Comparison of ENCODE assay signal across 8 cellular contexts in the genomic region with DNA sequence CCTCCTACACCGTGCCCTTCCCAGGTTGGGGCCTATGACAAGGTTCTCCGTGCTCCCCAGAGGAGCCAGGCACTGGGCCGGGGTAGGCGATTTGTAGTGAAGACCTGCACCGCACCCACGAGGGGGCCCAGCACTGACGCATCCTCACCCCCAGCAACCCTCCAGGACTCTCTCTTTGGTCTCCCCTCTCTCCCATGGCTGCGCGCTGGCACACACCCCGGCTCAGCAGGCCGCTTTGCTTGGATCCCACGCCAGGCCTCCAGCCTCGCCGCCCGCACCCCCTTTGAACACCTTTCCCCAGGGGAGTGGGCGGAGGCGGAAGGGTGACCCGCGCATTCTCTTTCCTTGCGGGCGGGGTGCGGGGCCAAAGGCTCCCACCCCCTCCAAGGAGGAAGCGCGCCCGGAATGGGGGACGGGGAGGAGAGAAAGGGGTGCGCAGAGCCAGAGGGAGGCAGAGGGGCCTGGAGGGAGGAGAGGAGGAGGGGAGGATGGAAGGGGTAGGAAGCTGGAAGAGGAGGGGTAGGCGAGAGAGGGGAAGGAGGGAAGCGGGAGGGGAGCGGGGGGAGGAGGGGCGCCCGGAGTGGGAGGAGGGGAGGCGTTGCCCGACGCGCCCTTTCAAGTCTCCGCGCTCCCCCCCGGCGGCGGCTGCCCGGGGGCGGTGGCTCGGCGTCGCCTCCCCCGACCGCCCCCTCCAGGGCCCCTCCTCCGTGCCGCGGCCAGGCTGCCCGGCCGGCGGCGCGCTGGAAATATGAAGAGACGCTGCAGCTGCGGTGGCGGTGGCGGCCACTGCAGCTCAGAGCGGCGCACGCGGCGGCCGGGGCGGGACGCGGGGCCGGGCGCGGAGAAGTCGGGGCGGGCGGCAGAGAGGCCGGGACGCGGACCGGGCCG. TPM values are rescaled to one million over a fixed set of nuclear protein-coding genes. Genes with fewer than 3 reads are reported as not detected.
DNase-seq lines count a peak whose midpoint lies in the region; ATAC-seq and TF ChIP-seq lines count a peak whose summit lies in the region.

A gene (plus strand): TSS at position 751 of the 888 bp plus-strand sequence. CDS start 347 bp downstream, outside the sequence.

- H3K4me3 ChIP-seq in esophagus squamous epithelium = peak within 1 kb of the TSS; percentile 63 to 91 (median 78)
- H3K4me3 ChIP-seq in muscle layer of duodenum (ENCODE audit: low read depth in 1 of 2, low read length in 2 of 2) = peak within 1 kb of the TSS; percentile 64 to 73
- H3K4me3 ChIP-seq in aorta (ENCODE audit: low read length in 2 of 2) = peak within 1 kb of the TSS; percentile 56 to 70

- ATAC-seq in aorta (ENCODE audit: low FRiP score) = peak; percentile 93
- no peak for ATAC-seq in HG02798 (IDR thresholded peaks at IDR 0.05; ENCODE audit: poor library complexity, unreplicated experiment)

- H3K36me3 ChIP-seq in esophagus squamous epithelium = no peaks in the 10 kb centered on the region
- no peaks in the 10 kb centered on the region for H3K36me3 ChIP-seq in muscle layer of duodenum (ENCODE audit: control insufficient read depth in 1 of 2, insufficient read depth in 2 of 2, low read length in 2 of 2)
- H3K36me3 ChIP-seq in aorta (ENCODE audit: control insufficient read depth in 1 of 2, insufficient read depth in 2 of 2, low read length in 1 of 2) = no peaks in the 10 kb centered on the region

- H3K4me1 ChIP-seq in esophagus squamous epithelium (peaks cover 17 to 59% (median 26%) of the 10 kb centered on the region in 3 donors), muscle layer of duodenum (ENCODE audit: control insufficient read depth in 1 of 2, insufficient read depth in 2 of 2, low read length in 2 of 2) (peaks cover 0 to 3% of the 10 kb centered on the region in 2 donors), aorta (ENCODE audit: control insufficient read depth in 1 of 2, insufficient read depth in 2 of 2, low read length in 2 of 2) (no peaks in the 10 kb centered on the region)

- TF ChIP-seq POLR2A in esophagus squamous epithelium (IDR thresholded peaks at IDR 0.05) = peak in 2 of 4 donors; percentile 67 to 72

- TF ChIP-seq CTCF in esophagus squamous epithelium (IDR thresholded peaks at IDR 0.05) = peak in 2 of 6 experiments; percentile 15 to 27

- H3K9me3 ChIP-seq in esophagus squamous epithelium (no peaks in the 10 kb centered on the region), muscle layer of duodenum (ENCODE audit: control insufficient read depth in 1 of 2, low read length in 2 of 2) (no peaks in the 10 kb centered on the region), aorta (ENCODE audit: control insufficient read depth, low read length) (no peaks in the 10 kb centered on the region)

- DNase-seq in NCI-H1105 treated with DMSO at 0.1 percent for 48 hours (lab: John Stamatoyannopoulos, UW) = peak; percentile 14
- DNase-seq in NCI-H1105 (lab: John Stamatoyannopoulos, UW) = no peak
- DNase-seq in RPMI7951 (ENCODE audit: low read depth) = peak; percentile 42
- DNase-seq in esophagus squamous epithelium (lab: John Stamatoyannopoulos, UW) = no peak
- DNase-seq in aorta = peak; percentile 76 to 86
- no peak for DNase-seq in NAMALWA (ENCODE audit: low spot score)

- H3K27me3 ChIP-seq in esophagus squamous epithelium (no peaks in the 10 kb centered on the region), muscle layer of duodenum (ENCODE audit: low read depth, low read length) (no peaks in the 10 kb centered on the region), aorta (ENCODE audit: control insufficient read depth in 1 of 2, insufficient read depth in 2 of 2, low read length in 1 of 2) (no peaks in the 10 kb centered on the region)

- H3K27ac ChIP-seq in esophagus squamous epithelium (peak within 1 kb of the TSS; percentile 87 to 94 (median 90)), muscle layer of duodenum (ENCODE audit: low read length) (no peak within 1 kb of the TSS), aorta (ENCODE audit: low read depth in 1 of 2, low read length in 2 of 2) (peak within 1 kb of the TSS in 1 of 2 donors; percentile 26)

- intact Hi-C loops in esophagus squamous epithelium (cut with DNase I) = no loop called here
- intact Hi-C loops in aorta (cut with DNase I) = loop anchor here in 1 of 2 donors (5.0 kb wide), 2 partner anchors 63 to 447 kb away; no protein-coding TSS in a partner anchor

- WGBS in esophagus squamous epithelium, 2 donors = 10 to 35% methylated on average over 9 to 29 of the region's 80 CpGs
- 2 to 3% methylated on average over 44 to 80 of the region's 80 CpGs for WGBS in aorta, 2 donors

RNA-seq across cellular contexts. Expression of the gene that starts here (rescaled TPM):
- total RNA-seq in RPMI7951 (2014; rRNA removed; shearing (Covaris generic)) = 1.6 and 4.7 TPM in 2 replicates
- total RNA-seq in esophagus squamous epithelium (10 to 100 TPM; 16.5 to 76.5 (median 41.4) TPM), aorta (10 to 100 TPM in 1 of 2 donors, 1 to 10 TPM in 1; 7.6 to 10.9 TPM)
- polyA plus RNA-seq in aorta = 10 to 100 TPM; 10.0 to 45.5 TPM

Comparison
In these comparisons a context has a peak if more than half of its experiments do, and no peak if none do; other contexts are left out.
1. DNase-seq: peak in NCI-H1105 treated with DMSO at 0.1 percent for 48 hours (single experiment), RPMI7951 (single experiment) and aorta (2 of 2); none in NCI-H1105 (single experiment), esophagus squamous epithelium (single experiment) and NAMALWA (single experiment).
2. Peak in every context shown above with its lines, with median percentiles within 50 percentile points of each other: H3K4me3 ChIP-seq.